11 cellular contexts compared by ENCODE assay signal in genomic region chr7:129665013-129665401, GRCh38. TPM values are rescaled to one million over a fixed set of nuclear protein-coding genes. Genes with fewer than 3 reads are reported as not detected.
A peak's percentile ranks its signal among the peaks of the same experiment; 100 is the strongest.
DNase-seq lines count a peak whose midpoint lies in the region; ATAC-seq, FAIRE-seq and TF ChIP-seq lines count a peak whose summit lies in the region.
"Had no signal": no experiment of that assay in that cellular context is flagged by ENCODE, and none has a peak within 500 bp of the region (broad histone marks: within the 10 kb centered on the region; RNA-seq: fewer than 3 reads in every experiment).

No MANE protein-coding gene starts in this region.

- peaks cover 35% of the 10 kb centered on the region for H3K36me3 Mint-ChIP-seq in activated CD8-positive, alpha-beta T cell treated with anti-CD3 and anti-CD28 coated beads, Interleukin-2, amount 10 ng/mL, durations not matched to agents 7 days and 5 days (ENCODE audit: low read depth)

- H3K9me3 ChIP-seq in K562 (replicated peaks; ENCODE audit: control insufficient read depth, insufficient read depth, low read depth, low read length) (peaks cover 16% of the 10 kb centered on the region), left lung (peaks cover 0 to 17% of the 10 kb centered on the region in 2 donors)

- intact Hi-C loops in K562 (cut with micrococcal nuclease): no loop called here
- intact Hi-C loops in left lung (cut with DNase I): loop anchor here in 1 of 2 donors (5.0 to 10.0 kb wide), 2 partner anchors 162 to 350 kb away; no protein-coding TSS in a partner anchor

- 72% methylated on average over 3 of the region's 3 CpGs for WGBS in K562 (ENCODE audit: insufficient coverage, low coverage, missing lambda C conversion rate)

- H3K79me2 ChIP-seq in K562 (ENCODE audit: control insufficient read depth, insufficient read depth, low read length): no peaks in the 10 kb centered on the region

- no peaks in the 10 kb centered on the region for H3K9me1 ChIP-seq in K562 (ENCODE audit: control insufficient read depth, insufficient read depth, low read length)

- no peak for FAIRE-seq in K562 (lab: Jason Lieb, UNC)

- DNase-seq in Ammon's horn (ENCODE audit: low spot score): peak; percentile 6
- peak; percentile 76 to 84 for DNase-seq in Kasumi-1 (lab: John Stamatoyannopoulos, UW)
- peak in 1 of 4 experiments; percentile 28 for DNase-seq in K562 (ENCODE audit: extremely low read depth in 1 of 4, low spot score in 3 of 4)
- DNase-seq in left lung: peak in 1 of 2 donors; percentile 72
- DNase-seq in COR-L47 (lab: John Stamatoyannopoulos, UW): no peak
- DNase-seq in activated CD8-positive, alpha-beta T cell treated with anti-CD3 and anti-CD28 coated beads, Interleukin-2, amount 10 ng/mL, durations not matched to agents 7 days and 5 days: no peak
- DNase-seq in NCI-H128 (lab: John Stamatoyannopoulos, UW; ENCODE audit: unreplicated experiment): no peak
- DNase-seq in inferior parietal cortex (ENCODE audit: extremely low spot score): no peak
- DNase-seq: effector CD8-positive, alpha-beta T cell; occipital lobe; stimulated activated naive B cell treated with anti-CD40 and anti-IgM and Interleukin-4, amounts not matched to agents 10 μg/mL and 1 μg/mL and 100 μg/mL, for 72 hours had no signal

- no peak overlapping the region for H3K4me2 ChIP-seq in K562 (ENCODE audit: insufficient read depth, low read length)

- no peaks in the 10 kb centered on the region for H4K20me1 ChIP-seq in K562 (replicated peaks; ENCODE audit: control insufficient read depth, insufficient read depth, low read length)

- TF ChIP-seq EP300 in K562 (IDR thresholded peaks at IDR 0.05; ENCODE audit: low read length): no peak

- in situ Hi-C loops in K562 (cut with MboI): loop anchor here (5.0 kb wide), 2 partner anchors 162 to 347 kb away; no protein-coding TSS in a partner anchor

- no peaks in the 10 kb centered on the region for H3K27me3 Mint-ChIP-seq in activated CD8-positive, alpha-beta T cell treated with anti-CD3 and anti-CD28 coated beads, Interleukin-2, amount 10 ng/mL, durations not matched to agents 7 days and 5 days (ENCODE audit: low read depth)
- H3K27me3 Mint-ChIP-seq: stimulated activated naive B cell treated with anti-CD40 and anti-IgM and Interleukin-4, amounts not matched to agents 10 μg/mL and 1 μg/mL and 100 μg/mL, for 72 hours had no signal

- ATAC-seq in K562 (peak; percentile 69), left lung (peak; percentile 94)
- ATAC-seq in activated CD8-positive, alpha-beta T cell treated with anti-CD3 and anti-CD28 coated beads, Interleukin-2, amount 10 ng/mL, durations not matched to agents 7 days and 5 days: no peak

- no TSS peak for BruUV-seq in K562 (replicated peaks; lab: Mats Ljungman, UMichigan)

- H3K27ac Mint-ChIP-seq in activated CD8-positive, alpha-beta T cell treated with anti-CD3 and anti-CD28 coated beads, Interleukin-2, amount 10 ng/mL, durations not matched to agents 7 days and 5 days: no peak overlapping the region
- H3K27ac Mint-ChIP-seq: stimulated activated naive B cell treated with anti-CD40 and anti-IgM and Interleukin-4, amounts not matched to agents 10 μg/mL and 1 μg/mL and 100 μg/mL, for 72 hours had no signal

- H3K27me3 ChIP-seq in K562 (ENCODE audit: control insufficient read depth in 2 of 2, insufficient read depth in 2 of 2, low read length in 2 of 2): no peaks in the 10 kb centered on the region
- H3K27me3 ChIP-seq in left lung: no peaks in the 10 kb centered on the region

- TF ChIP-seq CTCF in K562 (IDR thresholded peaks at IDR 0.05 in 2 of 3, conservative IDR thresholded peaks at IDR 0.05 in 1 of 3; ENCODE audit: insufficient read depth in 2 of 3, low read depth in 1 of 3, low read length in 3 of 3) (no peak), left lung (IDR thresholded peaks at IDR 0.05) (no peak)

- 0 out of 4 replicates have a peak overlapping the region, but pooled peaks of 1 of the 2 experiments have one; percentile 65 for H3K9ac ChIP-seq in K562 (ENCODE audit: insufficient read depth in 1 of 2, low read depth in 2 of 2, low read length in 2 of 2)

- H3K27ac ChIP-seq in K562 (ENCODE audit: extremely low read depth, low read depth, low read length): no peak overlapping the region; the same call in 2 of the 3 replicates
- peak overlapping the region in 1 of 2 donors; percentile 13 for H3K27ac ChIP-seq in left lung

- H3K4me1 Mint-ChIP-seq in activated CD8-positive, alpha-beta T cell treated with anti-CD3 and anti-CD28 coated beads, Interleukin-2, amount 10 ng/mL, durations not matched to agents 7 days and 5 days (ENCODE audit: low read depth): peaks cover 3% of the 10 kb centered on the region

- H3K9me3 Mint-ChIP-seq in activated CD8-positive, alpha-beta T cell treated with anti-CD3 and anti-CD28 coated beads, Interleukin-2, amount 10 ng/mL, durations not matched to agents 7 days and 5 days (ENCODE audit: insufficient read depth): peaks cover 14% of the 10 kb centered on the region

- POLR2A ChIA-PET in K562 (lab: Yijun Ruan, JAX): interaction anchor here (1.0 kb wide), 1 partner anchor 160 kb away, joined by 3 read pairs; no protein-coding TSS in a partner anchor
- POLR2A ChIA-PET in activated CD8-positive, alpha-beta T cell treated with anti-CD3 and anti-CD28 coated beads, Interleukin-2, amount 10 ng/mL, durations not matched to agents 7 days and 5 days (lab: Charles Lee): interaction anchor here (0.6 kb wide), 1 partner anchor 127 kb away, joined by 3 read pairs; no protein-coding TSS in a partner anchor

- no peak overlapping the region for H3K4me3 Mint-ChIP-seq in activated CD8-positive, alpha-beta T cell treated with anti-CD3 and anti-CD28 coated beads, Interleukin-2, amount 10 ng/mL, durations not matched to agents 7 days and 5 days
- H3K4me3 Mint-ChIP-seq: stimulated activated naive B cell treated with anti-CD40 and anti-IgM and Interleukin-4, amounts not matched to agents 10 μg/mL and 1 μg/mL and 100 μg/mL, for 72 hours had no signal

- H3K4me1 ChIP-seq in K562 (replicated peaks in 1 of 2; ENCODE audit: control insufficient read depth in 2 of 2, insufficient read depth in 2 of 2, low read length in 2 of 2) (no peaks in the 10 kb centered on the region), left lung (peaks cover 0 to 13% of the 10 kb centered on the region in 2 donors)

- H3K4me3 ChIP-seq in K562: no peak overlapping the region
- H3K4me3 ChIP-seq in left lung: no peak overlapping the region

- no peak for TF ChIP-seq POLR2A in K562 (conservative IDR thresholded peaks at IDR 0.05)

- CTCF ChIA-PET in K562 (lab: Yijun Ruan, JAX; ENCODE audit: low intra/inter-chr PET ratio): interaction anchor here (0.6 to 3.5 kb wide), 4 partner anchors 160 to 1167 kb away, joined by 4 to 82 read pairs (median 24); no protein-coding TSS in a partner anchor
- CTCF ChIA-PET in activated CD8-positive, alpha-beta T cell treated with anti-CD3 and anti-CD28 coated beads, Interleukin-2, amount 10 ng/mL, durations not matched to agents 7 days and 5 days (lab: Charles Lee): interaction anchor here (1.0 to 2.0 kb wide), 5 partner anchors 10 to 297 kb away, joined by 3 to 14 read pairs (median 4); no protein-coding TSS in a partner anchor

- H2AFZ ChIP-seq in K562 (ENCODE audit: low read depth, low read length): no peak overlapping the region

- H3K36me3 ChIP-seq in K562 (ENCODE audit: control insufficient read depth, insufficient read depth, low read length) (peaks cover 16% of the 10 kb centered on the region; the same call in 1 of the 3 replicates), left lung (peaks cover 0 to 26% of the 10 kb centered on the region in 2 donors)

- TF ChIP-seq RAD21 in K562 (CRISPR knock-in tag; conservative IDR thresholded peaks at IDR 0.05 in 1 of 2, IDR thresholded peaks at IDR 0.05 in 1 of 2): no peak

TF ChIP-seq in K562, 482 proteins besides CTCF, POLR2A, EP300 and RAD21 (continues in another document):
- peak; percentile 48 for TF ChIP-seq ZFP36 (IDR thresholded peaks at IDR 0.05; ENCODE audit: low read depth, low read length, partially characterized antibody)
- TF ChIP-seq ATF3 (IDR thresholded peaks at IDR 0.05): 0 out of 2 replicates have a peak, but pooled peaks have one; percentile 15
- no peak for TF ChIP-seq ATF3 (CRISPR knock-in tag; conservative IDR thresholded peaks at IDR 0.05)
- TF ChIP-seq TCFL5 (CRISPR knock-in tag; conservative IDR thresholded peaks at IDR 0.05): no peak
- no peak for TF ChIP-seq ZNF589 (CRISPR knock-in tag; IDR thresholded peaks at IDR 0.05; ENCODE audit: low read depth)
- no peak for TF ChIP-seq ZFPM2 (CRISPR knock-in tag; IDR thresholded peaks at IDR 0.05)
- TF ChIP-seq SPI1 (IDR thresholded peaks at IDR 0.05; ENCODE audit: borderline replicate concordance, low read depth, low read length): peak; percentile 39; the same call in 1 of the 2 replicates

RNA-seq across cellular contexts. Expression of gene NRF1, which starts 53.5 kb away (rescaled TPM):
- total RNA-seq in K562 (2011; cell fraction: chromatin; rRNA removed; ENCODE audit: low replicate concordance): 82.6 and 84.4 TPM in 2 replicates
- 37.0 and 42.8 TPM in 2 replicates for total RNA-seq in K562 (2011; cell fraction: nucleolus; rRNA removed)
- total RNA-seq in K562 (2011; cell fraction: nucleoplasm; rRNA removed): 60.8 and 84.7 TPM in 2 replicates
- total RNA-seq in K562 (2014; rRNA removed) (16.2 and 17.5 TPM in 2 replicates), K562 (2014; rRNA removed; fragmentation: Illumina TruSeq; extraction: Trizol) (17.8 and 18.5 TPM in 2 replicates), K562 (2015; rRNA removed; fragmentation: Illumina TruSeq; extraction: Trizol) (17.6 and 20.3 TPM in 2 replicates), K562 (2021) (20.9 and 22.6 TPM in 2 replicates), left lung (10 to 100 TPM; 11.4 to 14.0 TPM)
- polyA plus RNA-seq in K562 (2011; rRNA removed) (28.8 and 29.4 TPM in 2 replicates), K562 (2014; fragmentation: Illumina TruSeq; extraction: Trizol) (19.9 and 24.3 TPM in 2 replicates), K562 (2014; fragmentation: Nextera tagmentation; extraction: Ambion mirVana) (1 to 10 TPM; 8.6 to 8.9 TPM), K562 (2014; rRNA removed) (20.8 and 25.0 TPM in 2 replicates)
- 20.4 and 25.5 TPM in 2 replicates for polyA plus RNA-seq in K562 (2011; cell fraction: cytosol; rRNA removed)
- polyA plus RNA-seq in K562 (2011; cell fraction: nucleus; rRNA removed): 31.6 and 40.0 TPM in 2 replicates
- polyA plus RNA-seq in K562 (2012): 13.5 and 18.1 TPM in 2 replicates
- polyA minus RNA-seq in K562 (2011; rRNA and poly(A)+ RNA removed): 44.2 and 48.6 TPM in 2 replicates
- 16.7 and 17.8 TPM in 2 replicates for polyA minus RNA-seq in K562 (2011; cell fraction: cytosol; rRNA and poly(A)+ RNA removed)
- polyA minus RNA-seq in K562 (2011; cell fraction: nucleus; rRNA and poly(A)+ RNA removed): 24.8 and 35.5 TPM in 2 replicates
- 10 to 100 TPM; 28.1 to 30.0 TPM for total RNA-seq in activated CD8-positive, alpha-beta T cell treated with anti-CD3 and anti-CD28 coated beads, Interleukin-2, amount 10 ng/mL, durations not matched to agents 7 days and 5 days

Comparison
In these comparisons a context has a peak if more than half of its experiments do, and no peak if none do; other contexts are left out.
1. DNase-seq: peak in Ammon's horn (single experiment) and Kasumi-1 (2 of 2); none in COR-L47 (single experiment), activated CD8-positive, alpha-beta T cell treated with anti-CD3 and anti-CD28 coated beads, Interleukin-2, amount 10 ng/mL, durations not matched to agents 7 days and 5 days (single experiment), NCI-H128 (single experiment) and inferior parietal cortex (single experiment).